ENCODE assay signal across 12 cellular contexts in the genomic region with DNA sequence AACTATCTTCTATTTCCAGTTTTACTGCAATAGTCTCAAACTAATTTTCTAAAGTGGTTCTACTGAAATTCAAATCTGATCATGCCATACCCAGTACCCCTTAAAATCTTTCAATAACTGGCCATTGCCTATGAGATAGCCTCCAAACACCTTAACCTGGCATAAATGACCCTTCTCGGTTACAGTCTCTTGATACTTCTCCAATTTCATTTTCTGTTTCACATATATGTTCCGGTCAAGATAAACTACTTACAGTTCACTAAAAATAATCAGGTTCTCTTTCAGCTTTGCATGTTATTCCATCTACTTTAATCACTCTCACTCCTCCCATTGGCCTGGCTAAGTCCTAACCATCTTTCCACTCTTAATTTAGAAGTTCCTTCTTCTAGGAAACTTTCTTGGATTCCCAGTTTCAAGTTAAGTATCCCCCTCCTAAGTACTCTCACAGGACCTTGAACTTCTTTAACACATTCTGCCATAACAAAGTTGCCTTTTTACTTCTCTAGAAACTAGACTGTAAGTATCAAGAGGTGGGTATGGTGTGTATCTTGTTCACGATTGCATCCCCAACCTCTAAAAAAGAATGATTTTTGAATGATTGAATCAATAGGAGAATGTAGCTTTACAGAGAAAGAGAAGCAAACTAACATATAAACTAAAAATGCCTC.
DNase-seq lines count a peak whose midpoint lies in the region; ATAC-seq and TF ChIP-seq lines count a peak whose summit lies in the region.
"Had no signal": no experiment of that assay in that cellular context is flagged by ENCODE, and none has a peak within 500 bp of the region (broad histone marks: within the 10 kb centered on the region; RNA-seq: fewer than 3 reads in every experiment).

No MANE protein-coding gene starts in this region.

- no peak overlapping the region for H3K27ac Mint-ChIP-seq in natural killer cell treated with Interleukin-12 subunit alpha and Interleukin-12 subunit beta and Interleukin-15 and Interleukin-18, amount 100 ng/mL, for 72 hours
- H3K27ac Mint-ChIP-seq: naive thymus-derived CD4-positive, alpha-beta T cell had no signal

- H3K36me3 ChIP-seq in IMR-90 (ENCODE audit: control insufficient read depth, insufficient read depth, low read length), result no peaks in the 10 kb centered on the region
- H3K36me3 ChIP-seq: esophagus muscularis mucosa had no signal

- 0 out of 2 replicates have a peak overlapping the region, but pooled peaks have one; percentile 35 for H2BK20ac ChIP-seq in IMR-90 (ENCODE audit: low read depth, low read length)

- H3K27me3 ChIP-seq in IMR-90 (ENCODE audit: control insufficient read depth, insufficient read depth, low read length), result no peaks in the 10 kb centered on the region
- H3K27me3 ChIP-seq: esophagus muscularis mucosa had no signal

- no peak overlapping the region for H2AK5ac ChIP-seq in IMR-90 (ENCODE audit: low read depth, low read length)

- in situ Hi-C loops in IMR-90 (cut with MboI; ENCODE audit: low sequenced_read_pairs), result no loop called here

- CTCF ChIA-PET in IMR-90 (lab: Yijun Ruan, JAX), result no interaction called here

- H3K4me3 Mint-ChIP-seq in natural killer cell treated with Interleukin-12 subunit alpha and Interleukin-12 subunit beta and Interleukin-15 and Interleukin-18, amount 100 ng/mL, for 72 hours, result no peak overlapping the region
- H3K4me3 Mint-ChIP-seq: naive thymus-derived CD4-positive, alpha-beta T cell had no signal

- no peak overlapping the region for H3K56ac ChIP-seq in IMR-90 (ENCODE audit: extremely low read depth, insufficient read depth, low read length)

- POLR2A ChIA-PET in IMR-90 (lab: Charles Lee; ENCODE audit: unreplicated experiment), result no interaction called here

- dilution Hi-C loops in IMR-90 (cut with HindIII; ENCODE audit: low sequenced_read_pairs, unreplicated experiment), result no loop called here

- no peak overlapping the region for H3K4ac ChIP-seq in IMR-90 (ENCODE audit: low read depth, low read length)

- H3K36me3 Mint-ChIP-seq in natural killer cell treated with Interleukin-12 subunit alpha and Interleukin-12 subunit beta and Interleukin-15 and Interleukin-18, amount 100 ng/mL, for 72 hours, result peaks cover 3% of the 10 kb centered on the region
- H3K36me3 Mint-ChIP-seq: naive thymus-derived CD4-positive, alpha-beta T cell had no signal

- no peak overlapping the region for H3K27ac ChIP-seq in IMR-90 (ENCODE audit: insufficient read depth, low read length)
- H3K27ac ChIP-seq: esophagus muscularis mucosa had no signal

- H3K9me3 Mint-ChIP-seq in natural killer cell treated with Interleukin-12 subunit alpha and Interleukin-12 subunit beta and Interleukin-15 and Interleukin-18, amount 100 ng/mL, for 72 hours, result no peaks in the 10 kb centered on the region

- no peak overlapping the region for H4K91ac ChIP-seq in IMR-90 (ENCODE audit: insufficient read depth, low read depth, low read length)

- H4K8ac ChIP-seq in IMR-90 (ENCODE audit: low read depth in 2 of 2, low read length in 2 of 2), result 0 out of 4 replicates have a peak overlapping the region, but pooled peaks of 1 of the 2 experiments have one; percentile 4

- BruUV-seq in IMR-90 (replicated peaks; lab: Mats Ljungman, UMichigan), result no TSS peak

- no peak overlapping the region for H3K4me3 ChIP-seq in IMR-90 (ENCODE audit: insufficient read depth, low read depth, low read length)
- H3K4me3 ChIP-seq: esophagus muscularis mucosa had no signal

- no peaks in the 10 kb centered on the region for H4K20me1 ChIP-seq in IMR-90 (ENCODE audit: insufficient read depth, low read length)

- no peak for TF ChIP-seq RAD21 in IMR-90 (IDR thresholded peaks at IDR 0.05; ENCODE audit: low read length)

- H3K14ac ChIP-seq in IMR-90 (replicated peaks; ENCODE audit: low read depth, low read length), result no peak overlapping the region

- no peak overlapping the region for H2AFZ ChIP-seq in IMR-90 (replicated peaks; ENCODE audit: low read length, poor library complexity)

- H3K4me1 Mint-ChIP-seq in natural killer cell treated with Interleukin-12 subunit alpha and Interleukin-12 subunit beta and Interleukin-15 and Interleukin-18, amount 100 ng/mL, for 72 hours (ENCODE audit: low read depth in 2 of 2), result no peaks in the 10 kb centered on the region

- H2BK15ac ChIP-seq in IMR-90 (ENCODE audit: low read depth, low read length), result peak overlapping the region; percentile 76; the same call in 1 of the 3 replicates

- no peak overlapping the region for H4K5ac ChIP-seq in IMR-90 (ENCODE audit: low read depth, low read length)

- no peak overlapping the region for H2AK9ac ChIP-seq in IMR-90 (replicated peaks; ENCODE audit: low read depth, low read length, poor library complexity)

- no peak overlapping the region for H3K9ac ChIP-seq in IMR-90 (ENCODE audit: low read depth, low read length)

- TF ChIP-seq CTCF in IMR-90 (conservative IDR thresholded peaks at IDR 0.05; ENCODE audit: low read depth, low read length), result no peak

- peaks cover 4% of the 10 kb centered on the region; the same call in 1 of the 2 replicates for H3K9me3 ChIP-seq in IMR-90 (ENCODE audit: control insufficient read depth, insufficient read depth, low read length)
- H3K9me3 ChIP-seq: esophagus muscularis mucosa had no signal

- H3K23ac ChIP-seq in IMR-90 (ENCODE audit: low read depth, low read length), result no peak overlapping the region; the same call in 1 of the 2 replicates

- H3K9me1 ChIP-seq in IMR-90 (ENCODE audit: insufficient read depth, low read length), result 0 out of 2 replicates have a peak, but pooled peaks cover 3% of the 10 kb centered on the region

- H3K79me1 ChIP-seq in IMR-90 (ENCODE audit: low read depth in 1 of 2, low read length in 2 of 2), result no peaks in the 10 kb centered on the region

- peaks cover 6 to 11% of the 10 kb centered on the region in 2 donors for H3K27me3 Mint-ChIP-seq in natural killer cell treated with Interleukin-12 subunit alpha and Interleukin-12 subunit beta and Interleukin-15 and Interleukin-18, amount 100 ng/mL, for 72 hours

- ATAC-seq in GM18499 (IDR thresholded peaks at IDR 0.05; ENCODE audit: insufficient read depth, unreplicated experiment) (peak; percentile 76), GM19467 (IDR thresholded peaks at IDR 0.05; ENCODE audit: unreplicated experiment) (peak; percentile 86), HG02885 (IDR thresholded peaks at IDR 0.05; ENCODE audit: poor library complexity, unreplicated experiment) (peak; percentile 95), IMR-90 (ENCODE audit: low read depth) (no peak)
- no peak for ATAC-seq in natural killer cell treated with Interleukin-12 subunit alpha and Interleukin-12 subunit beta and Interleukin-15 and Interleukin-18, amount 100 ng/mL, for 72 hours
- ATAC-seq: naive thymus-derived CD4-positive, alpha-beta T cell had no signal

- H3K18ac ChIP-seq in IMR-90 (ENCODE audit: low read depth, low read length), result peak overlapping the region; percentile 52; the same call in 1 of the 2 replicates

- H3K4me2 ChIP-seq in IMR-90 (ENCODE audit: low read depth, low read length), result no peak overlapping the region

- H2BK120ac ChIP-seq in IMR-90 (ENCODE audit: low read depth, low read length), result no peak overlapping the region; the same call in 1 of the 2 replicates

- intact Hi-C loops in IMR-90 (cut with micrococcal nuclease), result loop anchor here (5.0 kb wide), 1 partner anchor 109 kb away; the partner anchor contains the start of gene RBBP8

- 89% methylated on average over 2 of the region's 3 CpGs; no CpG with 5 or more reads in 1 of the 2 experiments for whole genome bisulfite sequencing in IMR-90 (ENCODE audit: extremely low coverage in 2 of 2, insufficient read length in 1 of 2), 2 experiments

- no peak for TF ChIP-seq POLR2A in IMR-90 (IDR thresholded peaks at IDR 0.05; ENCODE audit: low read depth, low read length)

- DNase-seq in IMR-90, result no peak
- DNase-seq in activated CD4-positive, alpha-beta T cell treated with anti-CD3 and anti-CD28 coated beads for 4 hours, result no peak
- no peak for DNase-seq in putamen (ENCODE audit: low spot score)
- no peak for DNase-seq in HCEC 1CT
- DNase-seq in natural killer cell treated with Interleukin-12 subunit alpha and Interleukin-12 subunit beta and Interleukin-15 and Interleukin-18, amount 100 ng/mL, for 72 hours (ENCODE audit: low spot score), result no peak
- DNase-seq: activated CD4-positive, CD25-positive, alpha-beta regulatory T cell; naive thymus-derived CD4-positive, alpha-beta T cell; SHP77 had no signal

- H2BK5ac ChIP-seq in IMR-90 (ENCODE audit: low read depth, low read length, poor library complexity, severe bottlenecking), result no peak overlapping the region

- H3K4me1 ChIP-seq in IMR-90 (ENCODE audit: control insufficient read depth, insufficient read depth, low read length), result peaks cover 2% of the 10 kb centered on the region; the same call in 1 of the 2 replicates
- H3K4me1 ChIP-seq: esophagus muscularis mucosa had no signal

TF ChIP-seq in IMR-90, 13 proteins besides CTCF, POLR2A, EP300 and RAD21:
- TF ChIP-seq FOS (IDR thresholded peaks at IDR 0.05; ENCODE audit: low read depth, low read length) (no peak), ELK1 (IDR thresholded peaks at IDR 0.05; ENCODE audit: borderline replicate concordance, low read depth, low read length) (no peak), BHLHE40 (IDR thresholded peaks at IDR 0.05; ENCODE audit: low read depth, low read length) (no peak), SMC3 (IDR thresholded peaks at IDR 0.05; ENCODE audit: low read depth, low read length) (no peak), CHD1 (IDR thresholded peaks at IDR 0.05; ENCODE audit: low read depth, low read length) (no peak), MAZ (IDR thresholded peaks at IDR 0.05; ENCODE audit: borderline replicate concordance, low read depth, low read length) (no peak)
- TF ChIP-seq, protein P1, sequence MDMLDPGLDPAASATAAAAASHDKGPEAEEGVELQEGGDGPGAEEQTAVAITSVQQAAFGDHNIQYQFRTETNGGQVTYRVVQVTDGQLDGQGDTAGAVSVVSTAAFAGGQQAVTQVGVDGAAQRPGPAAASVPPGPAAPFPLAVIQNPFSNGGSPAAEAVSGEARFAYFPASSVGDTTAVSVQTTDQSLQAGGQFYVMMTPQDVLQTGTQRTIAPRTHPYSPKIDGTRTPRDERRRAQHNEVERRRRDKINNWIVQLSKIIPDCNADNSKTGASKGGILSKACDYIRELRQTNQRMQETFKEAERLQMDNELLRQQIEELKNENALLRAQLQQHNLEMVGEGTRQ (IDR thresholded peaks at IDR 0.05; ENCODE audit: low read depth, low read length), result no peak

Comparison
In these comparisons a context has a peak if more than half of its experiments do, and no peak if none do; other contexts are left out.
1. ATAC-seq: peak in GM18499 (single experiment), GM19467 (single experiment) and HG02885 (single experiment); none in IMR-90 (single experiment) and natural killer cell treated with Interleukin-12 subunit alpha and Interleukin-12 subunit beta and Interleukin-15 and Interleukin-18, amount 100 ng/mL, for 72 hours (0 of 2).